9 cellular contexts compared by ENCODE assay signal in genomic region chr2:212539145-212539880, GRCh38. TPM values are rescaled to one million over a fixed set of nuclear protein-coding genes. Genes with fewer than 3 reads are reported as not detected.
DNase-seq lines count a peak whose midpoint lies in the region; ATAC-seq and TF ChIP-seq lines count a peak whose summit lies in the region.
"Had no signal": no experiment of that assay in that cellular context is flagged by ENCODE, and none has a peak within 500 bp of the region (broad histone marks: within the 10 kb centered on the region; RNA-seq: fewer than 3 reads in every experiment).

No MANE protein-coding gene starts in this region.

- H3K9me3 ChIP-seq in RWPE2 (ENCODE audit: severe bottlenecking) = no peaks in the 10 kb centered on the region

- DNase-seq in DMS53 (lab: John Stamatoyannopoulos, UW) (peak; percentile 58), DMS53 treated with DMSO at 0.1 percent for 48 hours (lab: John Stamatoyannopoulos, UW; ENCODE audit: unreplicated experiment) (no peak), RWPE2 (ENCODE audit: low spot score) (no peak), fibroblast of mammary gland (ENCODE audit: low read depth) (no peak), NCI-H510A (lab: John Stamatoyannopoulos, UW) (no peak)
- no peak for DNase-seq in natural killer cell treated with Interleukin-12 subunit alpha and Interleukin-12 subunit beta and Interleukin-15 and Interleukin-18, amount 100 ng/mL, for 72 hours (ENCODE audit: low spot score)

- peak; percentile 19; the same call in 1 of the 3 replicates for ATAC-seq in RWPE2 (ENCODE audit: low read depth)
- no peak for ATAC-seq in natural killer cell treated with Interleukin-12 subunit alpha and Interleukin-12 subunit beta and Interleukin-15 and Interleukin-18, amount 100 ng/mL, for 72 hours
- ATAC-seq in GM19023 (IDR thresholded peaks at IDR 0.05; ENCODE audit: unreplicated experiment) = no peak
- ATAC-seq in HG03108 (IDR thresholded peaks at IDR 0.05; ENCODE audit: unreplicated experiment) = no peak

- no peaks in the 10 kb centered on the region for H3K36me3 ChIP-seq in RWPE2 (ENCODE audit: low read depth)

- peak overlapping the region; percentile 61 for H3K4me3 Mint-ChIP-seq in natural killer cell treated with Interleukin-12 subunit alpha and Interleukin-12 subunit beta and Interleukin-15 and Interleukin-18, amount 100 ng/mL, for 72 hours

- peaks cover 0 to 3% of the 10 kb centered on the region in 2 donors for H3K4me1 Mint-ChIP-seq in natural killer cell treated with Interleukin-12 subunit alpha and Interleukin-12 subunit beta and Interleukin-15 and Interleukin-18, amount 100 ng/mL, for 72 hours (ENCODE audit: low read depth in 2 of 2)

- H3K4me3 ChIP-seq in RWPE2 (ENCODE audit: severe bottlenecking) = peak overlapping the region; percentile 37
- H3K4me3 ChIP-seq in fibroblast of mammary gland (ENCODE audit: control insufficient read depth, low read depth, low read length) = peak overlapping the region; percentile 37

- TF ChIP-seq CTCF in RWPE2 (IDR thresholded peaks at IDR 0.05; ENCODE audit: poor library complexity, severe bottlenecking) = no peak
- no peak for TF ChIP-seq CTCF in fibroblast of mammary gland (conservative IDR thresholded peaks at IDR 0.05; ENCODE audit: control insufficient read depth, insufficient read depth, low read depth, low read length)

- H3K36me3 Mint-ChIP-seq in natural killer cell treated with Interleukin-12 subunit alpha and Interleukin-12 subunit beta and Interleukin-15 and Interleukin-18, amount 100 ng/mL, for 72 hours = peaks cover 5% of the 10 kb centered on the region

- H3K27ac Mint-ChIP-seq in natural killer cell treated with Interleukin-12 subunit alpha and Interleukin-12 subunit beta and Interleukin-15 and Interleukin-18, amount 100 ng/mL, for 72 hours = no peak overlapping the region

- H3K27me3 ChIP-seq in RWPE2 (ENCODE audit: insufficient read depth, poor library complexity, severe bottlenecking) = peaks cover 44% of the 10 kb centered on the region

- no peaks in the 10 kb centered on the region for H3K4me1 ChIP-seq in RWPE2 (ENCODE audit: insufficient read depth, poor library complexity, severe bottlenecking)

- peaks cover 42 to 63% of the 10 kb centered on the region in 2 donors for H3K27me3 Mint-ChIP-seq in natural killer cell treated with Interleukin-12 subunit alpha and Interleukin-12 subunit beta and Interleukin-15 and Interleukin-18, amount 100 ng/mL, for 72 hours

- H3K27ac ChIP-seq in RWPE2 (ENCODE audit: poor library complexity, severe bottlenecking) = no peak overlapping the region
- H3K27ac ChIP-seq: VCaP had no signal

- peaks cover 4% of the 10 kb centered on the region for H3K9me3 Mint-ChIP-seq in natural killer cell treated with Interleukin-12 subunit alpha and Interleukin-12 subunit beta and Interleukin-15 and Interleukin-18, amount 100 ng/mL, for 72 hours

RNA-seq across cellular contexts. Expression of gene ERBB4, which starts 0.7 kb away (rescaled TPM):
- not detected for total RNA-seq in natural killer cell treated with Interleukin-12 subunit alpha and Interleukin-12 subunit beta and Interleukin-15 and Interleukin-18, amount 100 ng/mL, for 72 hours
